27 cellular contexts compared by ENCODE assay signal in the genomic region with DNA sequence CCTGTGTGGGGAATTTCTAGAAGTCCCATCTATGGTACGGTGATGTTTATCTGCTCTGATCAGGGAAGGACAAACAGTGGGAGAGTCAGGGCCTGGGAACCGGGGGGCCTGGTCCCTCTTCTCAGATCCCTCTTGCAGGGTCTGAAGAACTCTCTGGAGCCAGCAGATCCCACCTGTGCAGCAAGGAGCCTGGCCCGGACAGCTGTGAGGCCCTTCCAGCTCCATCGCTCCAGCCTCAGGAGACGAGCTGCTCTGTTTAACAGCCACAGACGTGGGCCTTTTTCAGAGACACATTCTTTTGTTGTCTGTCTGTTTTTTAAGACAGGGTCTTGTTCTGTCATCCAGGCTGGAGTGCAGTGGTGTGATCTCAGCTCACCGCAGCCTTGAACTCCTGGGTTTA.
"Had no signal": no experiment of that assay in that cellular context is flagged by ENCODE, and none has a peak within 500 bp of the region (broad histone marks: within the 10 kb centered on the region; RNA-seq: fewer than 3 reads in every experiment).

No MANE protein-coding gene starts in this region.

- DNase-seq: cerebellar nuclear complex; effector CD8-positive, alpha-beta T cell; endodermal cell; foreskin fibroblast; gastrocnemius medialis; heart left ventricle; hippocampal formation; islet precursor cell; left ventricle myocardium superior; natural killer cell; stimulated activated CD4-positive, alpha-beta T cell treated with anti-CD3 and anti-CD28 coated beads, Interleukin-15, amount 100 ng/mL, for 24 hours; stimulated activated CD4-positive, alpha-beta T cell treated with anti-CD3 and anti-CD28 coated beads, Interleukin-2, amount 100 ng/mL, for 48 hours; stimulated activated naive B cell treated with anti-CD40 and anti-IgM and Interleukin-4, amounts not matched to agents 10 μg/mL and 1 μg/mL and 100 μg/mL, for 72 hours; upper lobe of left lung had no signal

- H3K9me3 Mint-ChIP-seq: dendritic cell treated with granulocyte-macrophage colony-stimulating factor and Interleukin-4, amounts not matched to agents 40 ng/mL and 50 ng/mL, for 4 days; endodermal cell; memory B cell; natural killer cell; neural crest cell; stimulated activated naive B cell treated with anti-CD40 and anti-IgM and Interleukin-4, amounts not matched to agents 10 μg/mL and 1 μg/mL and 100 μg/mL, for 72 hours; stimulated activated naive CD8-positive, alpha-beta T cell treated with anti-CD3 and anti-CD28 coated beads, Interleukin-15, Interleukin-2, amounts not matched to agents 100 ng/mL and 50 ng/mL, for 24 hours had no signal

- H3K27ac ChIP-seq: epithelial cell of prostate, gastrocnemius medialis, heart left ventricle, neutrophil, prostate gland, right atrium auricular region, skin epidermis, thoracic aorta, tibial nerve, upper lobe of left lung had no signal

- H3K27me3 Mint-ChIP-seq: dendritic cell treated with granulocyte-macrophage colony-stimulating factor and Interleukin-4, amounts not matched to agents 40 ng/mL and 50 ng/mL, for 4 days; memory B cell; stimulated activated naive B cell treated with anti-CD40 and anti-IgM and Interleukin-4, amounts not matched to agents 10 μg/mL and 1 μg/mL and 100 μg/mL, for 72 hours; stimulated activated naive CD8-positive, alpha-beta T cell treated with anti-CD3 and anti-CD28 coated beads, Interleukin-15, Interleukin-2, amounts not matched to agents 100 ng/mL and 50 ng/mL, for 24 hours had no signal

- H3K4me1 Mint-ChIP-seq: endodermal cell, memory B cell, neural crest cell had no signal

- ATAC-seq: esophagus mucosa; gastrocnemius medialis; heart left ventricle; left ventricle myocardium superior; natural killer cell; stimulated activated naive B cell treated with anti-CD40 and anti-IgM and Interleukin-4, amounts not matched to agents 10 μg/mL and 1 μg/mL and 100 μg/mL, for 72 hours had no signal

- H3K4me3 Mint-ChIP-seq: dendritic cell treated with granulocyte-macrophage colony-stimulating factor and Interleukin-4, amounts not matched to agents 40 ng/mL and 50 ng/mL, for 4 days; endodermal cell; memory B cell; natural killer cell; neural crest cell; stimulated activated naive B cell treated with anti-CD40 and anti-IgM and Interleukin-4, amounts not matched to agents 10 μg/mL and 1 μg/mL and 100 μg/mL, for 72 hours; stimulated activated naive CD8-positive, alpha-beta T cell treated with anti-CD3 and anti-CD28 coated beads, Interleukin-15, Interleukin-2, amounts not matched to agents 100 ng/mL and 50 ng/mL, for 24 hours had no signal

- H3K4me3 ChIP-seq: gastrocnemius medialis, heart left ventricle, lung, prostate gland, right atrium auricular region, skin epidermis, thoracic aorta, tibial nerve, upper lobe of left lung had no signal

- H3K9me3 ChIP-seq: gastrocnemius medialis, heart left ventricle, neutrophil, prostate gland, right atrium auricular region, thoracic aorta, tibial nerve, upper lobe of left lung had no signal

- H3K36me3 Mint-ChIP-seq: natural killer cell had no signal

- H3K27ac Mint-ChIP-seq: dendritic cell treated with granulocyte-macrophage colony-stimulating factor and Interleukin-4, amounts not matched to agents 40 ng/mL and 50 ng/mL, for 4 days; endodermal cell; memory B cell; stimulated activated naive B cell treated with anti-CD40 and anti-IgM and Interleukin-4, amounts not matched to agents 10 μg/mL and 1 μg/mL and 100 μg/mL, for 72 hours had no signal

- H3K27me3 ChIP-seq: gastrocnemius medialis, heart left ventricle, neutrophil, right atrium auricular region, tibial nerve, upper lobe of left lung had no signal

- H3K4me1 ChIP-seq: gastrocnemius medialis, prostate gland, right atrium auricular region, tibial nerve, upper lobe of left lung had no signal
